13 cellular contexts compared by ENCODE assay signal in genomic region chr22:43446881-43447280, GRCh38. TPM values are rescaled to one million over a fixed set of nuclear protein-coding genes. Genes with fewer than 3 reads are reported as not detected.
DNase-seq lines count a peak whose midpoint lies in the region; ATAC-seq and TF ChIP-seq lines count a peak whose summit lies in the region.
"Had no signal": no experiment of that assay in that cellular context is flagged by ENCODE, and none has a peak within 500 bp of the region (broad histone marks: within the 10 kb centered on the region; RNA-seq: fewer than 3 reads in every experiment).

No MANE protein-coding gene starts in this region.

- H3K4me3 Mint-ChIP-seq in endothelial cell (ENCODE audit: unreplicated experiment): no peak overlapping the region
- H3K4me3 Mint-ChIP-seq: CD4-positive, CD25-positive, alpha-beta regulatory T cell; neural progenitor cell had no signal

- H3K9me3 Mint-ChIP-seq in endothelial cell (ENCODE audit: unreplicated experiment): no peaks in the 10 kb centered on the region
- H3K9me3 Mint-ChIP-seq: CD4-positive, CD25-positive, alpha-beta regulatory T cell; neural progenitor cell had no signal

- DNase-seq in DMS153 (lab: John Stamatoyannopoulos, UW) (peak; percentile 95), NCI-H1417 treated with DMSO at 0.1 percent for 48 hours (lab: John Stamatoyannopoulos, UW) (peak; percentile 54), NCI-H69 (lab: John Stamatoyannopoulos, UW) (peak; percentile 98), left lobe of liver (ENCODE audit: low spot score) (no peak), endothelial cell (ENCODE audit: low spot score) (no peak)
- no peak for DNase-seq in stimulated activated CD8-positive, alpha-beta memory T cell treated with anti-CD3 and anti-CD28 coated beads, Interleukin-4, amount 100 ng/mL, for 48 hours
- DNase-seq: activated CD8-positive, alpha-beta memory T cell treated with anti-CD3 and anti-CD28 coated beads, Interleukin-2, amount 50 U/mL, for 4 hours; cortex of kidney; kidney had no signal

- TF ChIP-seq CTCF in endothelial cell (IDR thresholded peaks at IDR 0.05; ENCODE audit: unreplicated experiment): no peak

- peak; percentile 63 for ATAC-seq in left lobe of liver
- no peak for ATAC-seq in HG03520 (IDR thresholded peaks at IDR 0.05; ENCODE audit: unreplicated experiment)
- ATAC-seq in HG02678 (IDR thresholded peaks at IDR 0.05; ENCODE audit: unreplicated experiment): no peak

- no peak overlapping the region for H3K27ac Mint-ChIP-seq in endothelial cell (ENCODE audit: unreplicated experiment)
- H3K27ac Mint-ChIP-seq: CD4-positive, CD25-positive, alpha-beta regulatory T cell had no signal

- H3K36me3 Mint-ChIP-seq in endothelial cell (ENCODE audit: low read depth, unreplicated experiment): no peaks in the 10 kb centered on the region
- H3K36me3 Mint-ChIP-seq: CD4-positive, CD25-positive, alpha-beta regulatory T cell; neural progenitor cell had no signal

- peaks cover 8% of the 10 kb centered on the region for H3K4me1 Mint-ChIP-seq in endothelial cell (ENCODE audit: unreplicated experiment)
- H3K4me1 Mint-ChIP-seq: CD4-positive, CD25-positive, alpha-beta regulatory T cell had no signal

- peaks cover 6% of the 10 kb centered on the region for H3K27me3 Mint-ChIP-seq in endothelial cell (ENCODE audit: unreplicated experiment)

RNA-seq across cellular contexts. Expression of gene MPPED1, which starts 35.1 kb away (rescaled TPM):
- total RNA-seq in left lobe of liver: 2.6 TPM
- total RNA-seq in endothelial cell (ENCODE audit: unreplicated experiment): 0.18 TPM
- total RNA-seq: CD4-positive, CD25-positive, alpha-beta regulatory T cell; kidney had no signal

Comparison
In these comparisons a context has a peak if more than half of its experiments do, and no peak if none do; other contexts are left out.
1. DNase-seq: peak in DMS153 (single experiment), NCI-H1417 treated with DMSO at 0.1 percent for 48 hours (single experiment) and NCI-H69 (single experiment); none in left lobe of liver (single experiment), stimulated activated CD8-positive, alpha-beta memory T cell treated with anti-CD3 and anti-CD28 coated beads, Interleukin-4, amount 100 ng/mL, for 48 hours (single experiment) and endothelial cell (single experiment).